ENCODE assay signal across 20 cellular contexts in the genomic region with DNA sequence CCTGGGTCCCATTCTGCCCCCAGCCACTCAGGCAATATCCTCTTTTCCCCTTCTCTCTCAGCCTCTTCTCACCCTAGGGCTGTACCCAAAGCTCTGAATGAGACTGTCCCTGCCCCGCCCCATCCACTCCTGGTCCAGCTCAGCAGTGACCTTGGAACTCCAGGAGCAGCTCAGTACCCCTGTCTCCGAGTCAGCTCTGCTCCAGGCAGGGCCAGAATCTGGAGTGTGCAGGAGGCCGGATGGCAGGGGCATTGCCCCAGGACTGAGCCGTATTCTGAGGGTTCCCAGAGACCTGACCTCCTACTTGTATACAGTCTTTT. TPM values are rescaled to one million over a fixed set of nuclear protein-coding genes. Genes with fewer than 3 reads are reported as not detected.
DNase-seq lines count a peak whose midpoint lies in the region; ATAC-seq, FAIRE-seq and TF ChIP-seq lines count a peak whose summit lies in the region.
"Had no signal": no experiment of that assay in that cellular context is flagged by ENCODE, and none has a peak within 500 bp of the region (broad histone marks: within the 10 kb centered on the region; RNA-seq: fewer than 3 reads in every experiment).

No MANE protein-coding gene starts in this region.

- CTCF ChIA-PET in K562 (lab: Yijun Ruan, JAX; ENCODE audit: low intra/inter-chr PET ratio) = interaction anchor here (1.6 to 2.9 kb wide), 3 partner anchors 84 to 90 kb away, joined by 6 to 23 read pairs (median 15); no protein-coding TSS in a partner anchor
- CTCF ChIA-PET in activated naive CD4-positive, alpha-beta T cell treated with anti-CD3 and anti-CD28 coated beads, Interleukin-2, amount 10 ng/mL, durations not matched to agents 7 days and 5 days (lab: Charles Lee) = interaction anchor here (1.0 to 2.6 kb wide), 8 partner anchors 55 to 188 kb away, joined by 3 to 20 read pairs (median 5); no protein-coding TSS in a partner anchor

- POLR2A ChIA-PET in K562 (lab: Yijun Ruan, JAX) = interaction anchor here (1.0 to 1.1 kb wide), 2 partner anchors 11 to 13 kb away, joined by 3 read pairs; no protein-coding TSS in a partner anchor

- FAIRE-seq in K562 (lab: Jason Lieb, UNC) = no peak
- FAIRE-seq in D721Med (lab: Jason Lieb, UNC) = no peak
- FAIRE-seq: colon, GM12891 had no signal

- H3K9ac ChIP-seq in K562 (ENCODE audit: insufficient read depth in 1 of 2, low read depth in 2 of 2, low read length in 2 of 2) (no peak overlapping the region; a peak in 1 of 4 replicates), mucosa of rectum (ENCODE audit: low read depth in 1 of 2, low read length in 2 of 2) (no peak overlapping the region)

- WGBS in K562 (ENCODE audit: insufficient coverage, low coverage, missing lambda C conversion rate) = 29% methylated on average over 4 of the region's 4 CpGs

- H3K79me2 ChIP-seq in K562 (ENCODE audit: control insufficient read depth, insufficient read depth, low read length) = no peaks in the 10 kb centered on the region

- H3K27ac ChIP-seq in K562 (ENCODE audit: extremely low read depth, low read depth, low read length) (no peak overlapping the region), mucosa of rectum (ENCODE audit: low read depth in 2 of 2, low read length in 2 of 2) (no peak overlapping the region)

- H3K27me3 ChIP-seq in K562 (ENCODE audit: control insufficient read depth in 2 of 2, insufficient read depth in 2 of 2, low read length in 2 of 2) (peaks cover 16 to 54% of the 10 kb centered on the region in 2 experiments; a peak in 4 of 5 replicates), mucosa of rectum (ENCODE audit: control insufficient read depth in 2 of 2, insufficient read depth in 2 of 2, low read length in 2 of 2) (peaks cover 11 to 26% of the 10 kb centered on the region in 2 donors)

- H2AFZ ChIP-seq in K562 (ENCODE audit: low read depth, low read length) = peak overlapping the region; percentile 93; the same call in 1 of the 2 replicates

- H3K36me3 ChIP-seq in K562 (ENCODE audit: control insufficient read depth, insufficient read depth, low read length) (no peaks in the 10 kb centered on the region), mucosa of rectum (ENCODE audit: control insufficient read depth in 2 of 2, insufficient read depth in 2 of 2, low read length in 2 of 2) (no peaks in the 10 kb centered on the region)

- H3K4me2 ChIP-seq in K562 (ENCODE audit: insufficient read depth, low read length) = no peak overlapping the region

- H3K27ac Mint-ChIP-seq in activated naive CD4-positive, alpha-beta T cell treated with anti-CD3 and anti-CD28 coated beads, Interleukin-2, amount 10 ng/mL, durations not matched to agents 7 days and 5 days = no peak overlapping the region

- peaks cover 0 to 26% of the 10 kb centered on the region in 2 experiments; a peak in 3 of 5 replicates for H3K4me1 ChIP-seq in K562 (replicated peaks in 1 of 2; ENCODE audit: control insufficient read depth in 2 of 2, insufficient read depth in 2 of 2, low read length in 2 of 2)
- H3K4me1 ChIP-seq in mucosa of rectum (ENCODE audit: control insufficient read depth in 2 of 2, insufficient read depth in 2 of 2, low read length in 2 of 2) = peaks cover 15 to 21% of the 10 kb centered on the region in 2 donors

- DNase-seq in activated T-cell treated with anti-CD3 and anti-CD28 coated beads, Interleukin-2, amount 50 U/mL, for 1 hour = peak; percentile 19
- no peak for DNase-seq in activated T-cell treated with anti-CD3 and anti-CD28 coated beads, Interleukin-2, amount 50 U/mL, for 4 hours
- DNase-seq in K562 (ENCODE audit: extremely low read depth in 1 of 4, low spot score in 3 of 4) = no peak
- DNase-seq in ureter (ENCODE audit: low spot score) = peak; percentile 43
- no peak for DNase-seq in NCI-H345 treated with DMSO at 0.1 percent for 48 hours (lab: John Stamatoyannopoulos, UW; ENCODE audit: unreplicated experiment)
- no peak for DNase-seq in D721Med (ENCODE audit: insufficient read length, low spot score)
- DNase-seq in activated naive CD4-positive, alpha-beta T cell treated with anti-CD3 and anti-CD28 coated beads, Interleukin-2, amount 10 ng/mL, durations not matched to agents 7 days and 5 days = no peak
- DNase-seq: activated naive CD4-positive, alpha-beta T cell; C1 segment of cervical spinal cord; GF-D8; KG1; NCI-H1092; NCI-H524 treated with DMSO at 0.1 percent for 48 hours; stimulated activated CD4-positive, alpha-beta T cell treated with anti-CD3 and anti-CD28 coated beads, Interleukin-2, amount 100 ng/mL, for 24 hours; stimulated activated naive CD8-positive, alpha-beta T cell treated with anti-CD3 and anti-CD28 coated beads, Interleukin-15, Interleukin-2, amounts not matched to agents 100 U/mL and 50 U/mL, for 24 hours; T1000 had no signal

- TF ChIP-seq CTCF in K562 (IDR thresholded peaks at IDR 0.05 in 2 of 3, conservative IDR thresholded peaks at IDR 0.05 in 1 of 3; ENCODE audit: insufficient read depth in 2 of 3, low read depth in 1 of 3, low read length in 3 of 3) (no peak), D721Med (IDR thresholded peaks at IDR 0.05; ENCODE audit: insufficient read depth, missing control alignments) (no peak)

- no peak overlapping the region for H3K4me3 ChIP-seq in K562
- H3K4me3 ChIP-seq in mucosa of rectum (ENCODE audit: low read length in 2 of 2) = peak overlapping the region; percentile 63 to 73

- H3K36me3 Mint-ChIP-seq in activated T-cell treated with anti-CD3 and anti-CD28 coated beads, Interleukin-2, amount 50 U/mL, for 4 hours (ENCODE audit: insufficient read depth) = no peaks in the 10 kb centered on the region
- H3K36me3 Mint-ChIP-seq in activated naive CD4-positive, alpha-beta T cell treated with anti-CD3 and anti-CD28 coated beads, Interleukin-2, amount 10 ng/mL, durations not matched to agents 7 days and 5 days = no peaks in the 10 kb centered on the region

- intact Hi-C loops in K562 (cut with micrococcal nuclease) = loop anchor here (5.0 kb wide), 3 partner anchors 203 to 898 kb away; partner anchors contain the start of gene GINM1

- no peak for TF ChIP-seq POLR2A in K562 (conservative IDR thresholded peaks at IDR 0.05)

- TF ChIP-seq RAD21 in K562 (CRISPR knock-in tag; conservative IDR thresholded peaks at IDR 0.05 in 1 of 2, IDR thresholded peaks at IDR 0.05 in 1 of 2) = no peak

- no peaks in the 10 kb centered on the region for H3K9me1 ChIP-seq in K562 (ENCODE audit: control insufficient read depth, insufficient read depth, low read length)

- H4K20me1 ChIP-seq in K562 (replicated peaks; ENCODE audit: control insufficient read depth, insufficient read depth, low read length) = no peaks in the 10 kb centered on the region

- H3K4me3 Mint-ChIP-seq in activated T-cell treated with anti-CD3 and anti-CD28 coated beads, Interleukin-2, amount 50 U/mL, for 4 hours = no peak overlapping the region
- no peak overlapping the region for H3K4me3 Mint-ChIP-seq in activated naive CD4-positive, alpha-beta T cell treated with anti-CD3 and anti-CD28 coated beads, Interleukin-2, amount 10 ng/mL, durations not matched to agents 7 days and 5 days

- in situ Hi-C loops in K562 (cut with MboI) = loop anchor here (5.0 to 25.0 kb wide), 3 partner anchors 83 to 888 kb away; no protein-coding TSS in a partner anchor

- ATAC-seq in activated T-cell treated with anti-CD3 and anti-CD28 coated beads, Interleukin-2, amount 50 U/mL, for 4 hours = no peak
- ATAC-seq in K562 = no peak
- ATAC-seq: stimulated activated naive CD8-positive, alpha-beta T cell treated with anti-CD3 and anti-CD28 coated beads, Interleukin-15, Interleukin-2, amounts not matched to agents 100 U/mL and 50 U/mL, for 24 hours had no signal

- peaks cover 93% of the 10 kb centered on the region for H3K27me3 Mint-ChIP-seq in activated T-cell treated with anti-CD3 and anti-CD28 coated beads, Interleukin-2, amount 50 U/mL, for 4 hours (ENCODE audit: low read depth)
- H3K27me3 Mint-ChIP-seq in activated naive CD4-positive, alpha-beta T cell treated with anti-CD3 and anti-CD28 coated beads, Interleukin-2, amount 10 ng/mL, durations not matched to agents 7 days and 5 days = peaks cover 94% of the 10 kb centered on the region

- BruUV-seq in K562 (replicated peaks; lab: Mats Ljungman, UMichigan) = no TSS peak

- H3K9me3 ChIP-seq in K562 (replicated peaks; ENCODE audit: control insufficient read depth, insufficient read depth, low read depth, low read length) (no peaks in the 10 kb centered on the region), mucosa of rectum (ENCODE audit: control insufficient read depth in 2 of 2, low read length in 2 of 2) (no peaks in the 10 kb centered on the region)

- no peaks in the 10 kb centered on the region for H3K9me3 Mint-ChIP-seq in activated T-cell treated with anti-CD3 and anti-CD28 coated beads, Interleukin-2, amount 50 U/mL, for 4 hours
- no peaks in the 10 kb centered on the region for H3K9me3 Mint-ChIP-seq in activated naive CD4-positive, alpha-beta T cell treated with anti-CD3 and anti-CD28 coated beads, Interleukin-2, amount 10 ng/mL, durations not matched to agents 7 days and 5 days

- TF ChIP-seq EP300 in K562 (IDR thresholded peaks at IDR 0.05; ENCODE audit: low read length) = no peak

- H3K4me1 Mint-ChIP-seq in activated T-cell treated with anti-CD3 and anti-CD28 coated beads, Interleukin-2, amount 50 U/mL, for 4 hours (ENCODE audit: low read depth) = peaks cover 25% of the 10 kb centered on the region
- H3K4me1 Mint-ChIP-seq in activated naive CD4-positive, alpha-beta T cell treated with anti-CD3 and anti-CD28 coated beads, Interleukin-2, amount 10 ng/mL, durations not matched to agents 7 days and 5 days = peaks cover 33% of the 10 kb centered on the region

RNA-seq across cellular contexts. Expression of gene RAET1G, which starts 2.0 kb away (rescaled TPM):
- not detected for total RNA-seq in activated T-cell treated with anti-CD3 and anti-CD28 coated beads, Interleukin-2, amount 50 U/mL, for 4 hours
- total RNA-seq in K562 (2011; cell fraction: chromatin; rRNA removed; ENCODE audit: low replicate concordance) = not detected in 2 replicates
- total RNA-seq in K562 (2011; cell fraction: nucleolus; rRNA removed) = not detected in 2 replicates
- total RNA-seq in K562 (2011; cell fraction: nucleoplasm; rRNA removed) = 0.61 TPM in 1 of 2 replicates, not detected in the other
- total RNA-seq in K562 (2014; rRNA removed) (not detected in 2 replicates), K562 (2014; rRNA removed; fragmentation: Illumina TruSeq; extraction: Trizol) (not detected in 2 replicates), K562 (2015; rRNA removed; fragmentation: Illumina TruSeq; extraction: Trizol) (not detected in 2 replicates), K562 (2021) (not detected in 2 replicates), ureter (5.2 TPM)
- polyA plus RNA-seq in K562 (2011; rRNA removed) (0.11 TPM in 1 of 2 replicates, not detected in the other), K562 (2014; fragmentation: Illumina TruSeq; extraction: Trizol) (not detected in 2 replicates), K562 (2014; fragmentation: Nextera tagmentation; extraction: Ambion mirVana) (not detected), K562 (2014; rRNA removed) (not detected in 2 replicates)
- 0.13 TPM in 1 of 2 replicates, not detected in the other for polyA plus RNA-seq in K562 (2011; cell fraction: cytosol; rRNA removed)
- polyA plus RNA-seq in K562 (2011; cell fraction: nucleus; rRNA removed) = 0.16 TPM in 1 of 2 replicates, not detected in the other
- 0.07 TPM in 1 of 2 replicates, not detected in the other for polyA plus RNA-seq in K562 (2012)
- polyA minus RNA-seq in K562 (2011; rRNA and poly(A)+ RNA removed) = not detected in 2 replicates
- not detected in 2 replicates for polyA minus RNA-seq in K562 (2011; cell fraction: cytosol; rRNA and poly(A)+ RNA removed)
- not detected in 2 replicates for polyA minus RNA-seq in K562 (2011; cell fraction: nucleus; rRNA and poly(A)+ RNA removed)
- total RNA-seq: myocyte had no signal

RNA-seq across cellular contexts. Expression of gene ULBP2, which starts 16.9 kb away (rescaled TPM):
- under 1 TPM; 0.43 to 0.87 (median 0.51) TPM for total RNA-seq in activated T-cell treated with anti-CD3 and anti-CD28 coated beads, Interleukin-2, amount 50 U/mL, for 4 hours
- total RNA-seq in K562 (2011; cell fraction: chromatin; rRNA removed; ENCODE audit: low replicate concordance) = 6.3 and 10.4 TPM in 2 replicates
- 8.3 and 12.7 TPM in 2 replicates for total RNA-seq in K562 (2011; cell fraction: nucleolus; rRNA removed)
- 13.1 and 13.4 TPM in 2 replicates for total RNA-seq in K562 (2011; cell fraction: nucleoplasm; rRNA removed)
- total RNA-seq in K562 (2014; rRNA removed) = 0.50 and 0.57 TPM in 2 replicates
- 0.96 and 1.2 TPM in 2 replicates for total RNA-seq in K562 (2014; rRNA removed; fragmentation: Illumina TruSeq; extraction: Trizol)
- total RNA-seq in K562 (2015; rRNA removed; fragmentation: Illumina TruSeq; extraction: Trizol) = 0.60 and 0.83 TPM in 2 replicates
- 0.78 and 1.2 TPM in 2 replicates for total RNA-seq in K562 (2021)
- 2.7 and 5.3 TPM in 2 replicates for polyA plus RNA-seq in K562 (2011; rRNA removed)
- 2.6 and 5.2 TPM in 2 replicates for polyA plus RNA-seq in K562 (2011; cell fraction: cytosol; rRNA removed)
- 1.4 and 3.5 TPM in 2 replicates for polyA plus RNA-seq in K562 (2011; cell fraction: nucleus; rRNA removed)
- 1.2 and 4.7 TPM in 2 replicates for polyA plus RNA-seq in K562 (2012)
- polyA plus RNA-seq in K562 (2014; fragmentation: Illumina TruSeq; extraction: Trizol) = 1.8 and 2.4 TPM in 2 replicates
- polyA plus RNA-seq in K562 (2014; fragmentation: Nextera tagmentation; extraction: Ambion mirVana) = 1 to 10 TPM; 3.2 to 4.1 TPM
- 1.1 TPM in 2 replicates for polyA plus RNA-seq in K562 (2014; rRNA removed)
- polyA minus RNA-seq in K562 (2011; rRNA and poly(A)+ RNA removed) = 1.4 and 2.9 TPM in 2 replicates
- 0.86 TPM in 1 of 2 replicates, not detected in the other for polyA minus RNA-seq in K562 (2011; cell fraction: cytosol; rRNA and poly(A)+ RNA removed)
- 0.22 and 0.27 TPM in 2 replicates for polyA minus RNA-seq in K562 (2011; cell fraction: nucleus; rRNA and poly(A)+ RNA removed)
- 3.0 TPM for total RNA-seq in ureter

RNA-seq across cellular contexts. Expression of gene RAET1E, which starts 27.0 kb away (rescaled TPM):
- not detected for total RNA-seq in activated T-cell treated with anti-CD3 and anti-CD28 coated beads, Interleukin-2, amount 50 U/mL, for 4 hours
- not detected in 2 replicates for total RNA-seq in K562 (2011; cell fraction: chromatin; rRNA removed; ENCODE audit: low replicate concordance)
- not detected in 2 replicates for total RNA-seq in K562 (2011; cell fraction: nucleolus; rRNA removed)
- total RNA-seq in K562 (2011; cell fraction: nucleoplasm; rRNA removed) = not detected in 2 replicates
- not detected in 2 replicates for total RNA-seq in K562 (2014; rRNA removed)
- total RNA-seq in K562 (2014; rRNA removed; fragmentation: Illumina TruSeq; extraction: Trizol) = not detected in 2 replicates
- not detected in 2 replicates for total RNA-seq in K562 (2015; rRNA removed; fragmentation: Illumina TruSeq; extraction: Trizol)
- total RNA-seq in K562 (2021) = not detected in 2 replicates
- not detected in 2 replicates for polyA plus RNA-seq in K562 (2011; rRNA removed)
- 0.01 and 0.18 TPM in 2 replicates for polyA plus RNA-seq in K562 (2011; cell fraction: cytosol; rRNA removed)
- polyA plus RNA-seq in K562 (2011; cell fraction: nucleus; rRNA removed) = 0.24 TPM in 1 of 2 replicates, not detected in the other
- not detected in 2 replicates for polyA plus RNA-seq in K562 (2012)
- not detected in 2 replicates for polyA plus RNA-seq in K562 (2014; fragmentation: Illumina TruSeq; extraction: Trizol)
- polyA plus RNA-seq in K562 (2014; fragmentation: Nextera tagmentation; extraction: Ambion mirVana) = not detected
- not detected in 2 replicates for polyA plus RNA-seq in K562 (2014; rRNA removed)
- polyA minus RNA-seq in K562 (2011; rRNA and poly(A)+ RNA removed) = not detected in 2 replicates
- polyA minus RNA-seq in K562 (2011; cell fraction: cytosol; rRNA and poly(A)+ RNA removed) = not detected in 2 replicates
- polyA minus RNA-seq in K562 (2011; cell fraction: nucleus; rRNA and poly(A)+ RNA removed) = 0.11 and 0.13 TPM in 2 replicates
- 5.5 TPM for total RNA-seq in ureter

RNA-seq across cellular contexts. Expression of gene ULBP1, which starts 38.9 kb away (rescaled TPM):
- total RNA-seq in activated T-cell treated with anti-CD3 and anti-CD28 coated beads, Interleukin-2, amount 50 U/mL, for 4 hours = 1 to 10 TPM in 2 of 3 donors, under 1 TPM in 1; 0.83 to 1.3 (median 1.2) TPM
- 2.2 and 5.9 TPM in 2 replicates for total RNA-seq in K562 (2011; cell fraction: chromatin; rRNA removed; ENCODE audit: low replicate concordance)
- 1.8 and 2.1 TPM in 2 replicates for total RNA-seq in K562 (2011; cell fraction: nucleolus; rRNA removed)
- total RNA-seq in K562 (2011; cell fraction: nucleoplasm; rRNA removed) = 2.8 and 3.3 TPM in 2 replicates
- total RNA-seq in K562 (2014; rRNA removed) = 1.5 and 1.8 TPM in 2 replicates
- 2.5 and 3.4 TPM in 2 replicates for total RNA-seq in K562 (2014; rRNA removed; fragmentation: Illumina TruSeq; extraction: Trizol)
- 0.26 and 0.33 TPM in 2 replicates for total RNA-seq in K562 (2015; rRNA removed; fragmentation: Illumina TruSeq; extraction: Trizol)
- 2.7 and 3.5 TPM in 2 replicates for total RNA-seq in K562 (2021)
- polyA plus RNA-seq in K562 (2011; rRNA removed) = 1.1 and 1.3 TPM in 2 replicates
- polyA plus RNA-seq in K562 (2011; cell fraction: cytosol; rRNA removed) = 0.40 and 0.91 TPM in 2 replicates
- polyA plus RNA-seq in K562 (2011; cell fraction: nucleus; rRNA removed) = 1.0 and 1.5 TPM in 2 replicates
- 1.3 and 14.7 TPM in 2 replicates for polyA plus RNA-seq in K562 (2012)
- 4.9 and 6.0 TPM in 2 replicates for polyA plus RNA-seq in K562 (2014; fragmentation: Illumina TruSeq; extraction: Trizol)
- polyA plus RNA-seq in K562 (2014; fragmentation: Nextera tagmentation; extraction: Ambion mirVana) = 1 to 10 TPM; 1.2 to 2.5 TPM
- polyA plus RNA-seq in K562 (2014; rRNA removed) = 2.7 and 3.3 TPM in 2 replicates
- 0.67 and 0.99 TPM in 2 replicates for polyA minus RNA-seq in K562 (2011; rRNA and poly(A)+ RNA removed)
- 0.38 TPM in 1 of 2 replicates, not detected in the other for polyA minus RNA-seq in K562 (2011; cell fraction: cytosol; rRNA and poly(A)+ RNA removed)
- polyA minus RNA-seq in K562 (2011; cell fraction: nucleus; rRNA and poly(A)+ RNA removed) = 0.81 and 1.4 TPM in 2 replicates
- total RNA-seq in ureter = 2.5 TPM

Comparison
In these comparisons a context has a peak if more than half of its experiments do, and no peak if none do; other contexts are left out.
1. DNase-seq: peak in activated T-cell treated with anti-CD3 and anti-CD28 coated beads, Interleukin-2, amount 50 U/mL, for 1 hour (single experiment) and ureter (single experiment); none in activated T-cell treated with anti-CD3 and anti-CD28 coated beads, Interleukin-2, amount 50 U/mL, for 4 hours (single experiment), K562 (0 of 4), NCI-H345 treated with DMSO at 0.1 percent for 48 hours (single experiment), D721Med (single experiment) and activated naive CD4-positive, alpha-beta T cell treated with anti-CD3 and anti-CD28 coated beads, Interleukin-2, amount 10 ng/mL, durations not matched to agents 7 days and 5 days (single experiment).